ENCODE assay signal across 21 cellular contexts in the genomic region with DNA sequence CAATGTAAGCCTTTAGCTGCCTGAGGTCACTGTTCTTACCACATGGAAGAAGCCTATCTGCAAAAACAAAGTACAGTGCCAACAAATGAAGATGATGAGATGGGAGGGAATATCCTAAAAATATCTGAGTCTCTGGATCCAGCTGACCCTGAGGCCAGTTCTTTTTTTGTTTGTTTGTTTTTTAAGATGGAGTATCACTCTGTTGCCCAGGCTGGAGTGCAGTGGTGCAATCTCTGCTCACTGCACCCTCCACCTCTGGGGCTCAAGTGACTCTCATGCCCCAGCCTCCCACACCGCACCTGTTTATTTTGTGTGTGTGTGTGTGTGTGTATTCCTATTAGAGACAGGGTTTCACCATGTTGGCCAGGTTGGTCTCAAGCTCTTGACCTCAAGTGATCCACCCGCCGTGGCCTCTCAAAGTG.
"Had no signal": no experiment of that assay in that cellular context is flagged by ENCODE, and none has a peak within 500 bp of the region (broad histone marks: within the 10 kb centered on the region; RNA-seq: fewer than 3 reads in every experiment).

No MANE protein-coding gene starts in this region.

- ATAC-seq: activated CD4-positive, alpha-beta T cell treated with anti-CD3 and anti-CD28 coated beads for 36 hours; activated CD8-positive, alpha-beta memory T cell treated with anti-CD3 and anti-CD28 coated beads, Interleukin-2, amount 10 ng/mL, durations not matched to agents 7 days and 5 days; body of pancreas; natural killer cell; WTC11 had no signal

- H3K36me3 ChIP-seq: ovary had no signal

- H3K4me1 ChIP-seq: body of pancreas, esophagus squamous epithelium, tibial artery, vagina had no signal

- H3K27me3 ChIP-seq: body of pancreas, esophagus squamous epithelium, ovary, tibial artery, vagina had no signal

- DNase-seq: activated CD4-positive, alpha-beta memory T cell treated with anti-CD3 and anti-CD28 coated beads for 36 hours; activated CD4-positive, alpha-beta T cell treated with anti-CD3 and anti-CD28 coated beads for 36 hours; activated CD8-positive, alpha-beta memory T cell treated with anti-CD3 and anti-CD28 coated beads, Interleukin-2, amount 10 ng/mL, durations not matched to agents 7 days and 5 days; activated naive CD8-positive, alpha-beta T cell treated with anti-CD3 and anti-CD28 coated beads, Interleukin-2, amount 10 ng/mL, durations not matched to agents 7 days and 5 days; amygdala; body of pancreas; dermis blood vessel endothelial cell; effector memory CD4-positive, alpha-beta T cell; esophagus squamous epithelium; foreskin fibroblast; kidney glomerular epithelial cell; natural killer cell; ovary; stimulated activated CD4-positive, alpha-beta T cell treated with anti-CD3 and anti-CD28 coated beads, Interleukin-12 subunit alpha, Interleukin-12 subunit beta, amount 100 ng/mL, for 4 hours; stimulated activated CD4-positive, alpha-beta T cell treated with anti-CD3 and anti-CD28 coated beads, Interleukin-1b, Interleukin-23, amount 100 ng/mL, for 48 hours; stimulated activated CD8-positive, alpha-beta memory T cell treated with anti-CD3 and anti-CD28 coated beads, Interleukin-4, amount 100 ng/mL, for 48 hours; stimulated activated naive CD4-positive, alpha-beta T cell treated with Interleukin-2 at 50 U/mL for 16 hours; tibial artery had no signal

- H3K4me3 ChIP-seq: body of pancreas, esophagus squamous epithelium, ovary, tibial artery, vagina had no signal

- H3K9me3 ChIP-seq: body of pancreas, esophagus squamous epithelium, ovary, tibial artery, vagina had no signal

- H3K27ac ChIP-seq: body of pancreas, esophagus squamous epithelium, ovary, tibial artery, vagina had no signal

- FAIRE-seq: TTC549 had no signal
